1 cellular context compared by ENCODE assay signal in the genomic region with DNA sequence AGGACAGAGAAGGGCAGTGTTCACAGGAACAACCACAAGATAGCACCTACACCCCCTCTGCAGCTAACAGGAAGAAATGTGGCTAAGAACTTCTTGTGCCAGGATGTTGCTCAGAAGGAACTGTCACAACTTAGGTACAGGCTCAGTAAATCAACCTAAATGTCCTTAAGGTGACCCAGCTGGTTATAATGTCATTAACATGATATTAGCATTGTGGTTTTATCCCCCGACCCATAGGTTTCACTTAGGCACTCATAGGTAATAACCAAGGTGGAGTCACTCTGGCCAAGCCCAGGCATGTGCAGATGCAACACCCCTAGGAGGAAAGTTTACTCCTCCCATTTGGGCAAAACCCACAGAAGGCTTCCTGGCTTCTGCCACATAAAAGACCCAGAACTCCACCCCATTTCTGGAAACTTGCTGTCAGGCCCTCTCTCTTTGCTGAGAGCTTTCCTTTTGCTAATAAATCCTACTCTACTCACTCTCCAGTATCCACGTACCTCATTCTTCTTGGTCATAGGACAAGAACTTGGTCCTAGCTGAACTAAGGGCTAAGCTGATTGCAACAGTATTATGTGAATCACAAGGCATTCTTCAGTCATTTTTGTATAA.
TF ChIP-seq lines count a peak whose summit lies in the region.

No MANE protein-coding gene starts in this region.

TF ChIP-seq in GM23338, 12 proteins besides CTCF, POLR2A, EP300 and RAD21 (continued from another document):
- TF ChIP-seq, protein P1, sequence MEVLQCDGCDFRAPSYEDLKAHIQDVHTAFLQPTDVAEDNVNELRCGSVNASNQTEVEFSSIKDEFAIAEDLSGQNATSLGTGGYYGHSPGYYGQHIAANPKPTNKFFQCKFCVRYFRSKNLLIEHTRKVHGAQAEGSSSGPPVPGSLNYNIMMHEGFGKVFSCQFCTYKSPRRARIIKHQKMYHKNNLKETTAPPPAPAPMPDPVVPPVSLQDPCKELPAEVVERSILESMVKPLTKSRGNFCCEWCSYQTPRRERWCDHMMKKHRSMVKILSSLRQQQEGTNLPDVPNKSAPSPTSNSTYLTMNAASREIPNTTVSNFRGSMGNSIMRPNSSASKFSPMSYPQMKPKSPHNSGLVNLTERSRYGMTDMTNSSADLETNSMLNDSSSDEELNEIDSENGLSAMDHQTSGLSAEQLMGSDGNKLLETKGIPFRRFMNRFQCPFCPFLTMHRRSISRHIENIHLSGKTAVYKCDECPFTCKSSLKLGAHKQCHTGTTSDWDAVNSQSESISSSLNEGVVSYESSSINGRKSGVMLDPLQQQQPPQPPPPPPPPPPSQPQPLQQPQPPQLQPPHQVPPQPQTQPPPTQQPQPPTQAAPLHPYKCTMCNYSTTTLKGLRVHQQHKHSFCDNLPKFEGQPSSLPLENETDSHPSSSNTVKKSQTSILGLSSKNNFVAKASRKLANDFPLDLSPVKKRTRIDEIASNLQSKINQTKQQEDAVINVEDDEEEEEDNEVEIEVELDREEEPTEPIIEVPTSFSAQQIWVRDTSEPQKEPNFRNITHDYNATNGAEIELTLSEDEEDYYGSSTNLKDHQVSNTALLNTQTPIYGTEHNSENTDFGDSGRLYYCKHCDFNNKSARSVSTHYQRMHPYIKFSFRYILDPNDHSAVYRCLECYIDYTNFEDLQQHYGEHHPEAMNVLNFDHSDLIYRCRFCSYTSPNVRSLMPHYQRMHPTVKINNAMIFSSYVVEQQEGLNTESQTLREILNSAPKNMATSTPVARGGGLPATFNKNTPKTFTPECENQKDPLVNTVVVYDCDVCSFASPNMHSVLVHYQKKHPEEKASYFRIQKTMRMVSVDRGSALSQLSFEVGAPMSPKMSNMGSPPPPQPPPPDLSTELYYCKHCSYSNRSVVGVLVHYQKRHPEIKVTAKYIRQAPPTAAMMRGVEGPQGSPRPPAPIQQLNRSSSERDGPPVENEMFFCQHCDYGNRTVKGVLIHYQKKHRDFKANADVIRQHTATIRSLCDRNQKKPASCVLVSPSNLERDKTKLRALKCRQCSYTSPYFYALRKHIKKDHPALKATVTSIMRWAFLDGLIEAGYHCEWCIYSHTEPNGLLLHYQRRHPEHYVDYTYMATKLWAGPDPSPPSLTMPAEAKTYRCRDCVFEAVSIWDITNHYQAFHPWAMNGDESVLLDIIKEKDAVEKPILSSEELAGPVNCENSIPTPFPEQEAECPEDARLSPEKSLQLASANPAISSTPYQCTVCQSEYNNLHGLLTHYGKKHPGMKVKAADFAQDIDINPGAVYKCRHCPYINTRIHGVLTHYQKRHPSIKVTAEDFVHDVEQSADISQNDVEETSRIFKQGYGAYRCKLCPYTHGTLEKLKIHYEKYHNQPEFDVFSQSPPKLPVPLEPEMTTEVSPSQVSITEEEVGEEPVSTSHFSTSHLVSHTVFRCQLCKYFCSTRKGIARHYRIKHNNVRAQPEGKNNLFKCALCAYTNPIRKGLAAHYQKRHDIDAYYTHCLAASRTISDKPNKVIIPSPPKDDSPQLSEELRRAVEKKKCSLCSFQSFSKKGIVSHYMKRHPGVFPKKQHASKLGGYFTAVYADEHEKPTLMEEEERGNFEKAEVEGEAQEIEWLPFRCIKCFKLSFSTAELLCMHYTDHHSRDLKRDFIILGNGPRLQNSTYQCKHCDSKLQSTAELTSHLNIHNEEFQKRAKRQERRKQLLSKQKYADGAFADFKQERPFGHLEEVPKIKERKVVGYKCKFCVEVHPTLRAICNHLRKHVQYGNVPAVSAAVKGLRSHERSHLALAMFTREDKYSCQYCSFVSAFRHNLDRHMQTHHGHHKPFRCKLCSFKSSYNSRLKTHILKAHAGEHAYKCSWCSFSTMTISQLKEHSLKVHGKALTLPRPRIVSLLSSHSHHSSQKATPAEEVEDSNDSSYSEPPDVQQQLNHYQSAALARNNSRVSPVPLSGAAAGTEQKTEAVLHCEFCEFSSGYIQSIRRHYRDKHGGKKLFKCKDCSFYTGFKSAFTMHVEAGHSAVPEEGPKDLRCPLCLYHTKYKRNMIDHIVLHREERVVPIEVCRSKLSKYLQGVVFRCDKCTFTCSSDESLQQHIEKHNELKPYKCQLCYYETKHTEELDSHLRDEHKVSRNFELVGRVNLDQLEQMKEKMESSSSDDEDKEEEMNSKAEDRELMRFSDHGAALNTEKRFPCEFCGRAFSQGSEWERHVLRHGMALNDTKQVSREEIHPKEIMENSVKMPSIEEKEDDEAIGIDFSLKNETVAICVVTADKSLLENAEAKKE (CRISPR knock-in tag; IDR thresholded peaks at IDR 0.05): no peak
- TF ChIP-seq, protein P2, sequence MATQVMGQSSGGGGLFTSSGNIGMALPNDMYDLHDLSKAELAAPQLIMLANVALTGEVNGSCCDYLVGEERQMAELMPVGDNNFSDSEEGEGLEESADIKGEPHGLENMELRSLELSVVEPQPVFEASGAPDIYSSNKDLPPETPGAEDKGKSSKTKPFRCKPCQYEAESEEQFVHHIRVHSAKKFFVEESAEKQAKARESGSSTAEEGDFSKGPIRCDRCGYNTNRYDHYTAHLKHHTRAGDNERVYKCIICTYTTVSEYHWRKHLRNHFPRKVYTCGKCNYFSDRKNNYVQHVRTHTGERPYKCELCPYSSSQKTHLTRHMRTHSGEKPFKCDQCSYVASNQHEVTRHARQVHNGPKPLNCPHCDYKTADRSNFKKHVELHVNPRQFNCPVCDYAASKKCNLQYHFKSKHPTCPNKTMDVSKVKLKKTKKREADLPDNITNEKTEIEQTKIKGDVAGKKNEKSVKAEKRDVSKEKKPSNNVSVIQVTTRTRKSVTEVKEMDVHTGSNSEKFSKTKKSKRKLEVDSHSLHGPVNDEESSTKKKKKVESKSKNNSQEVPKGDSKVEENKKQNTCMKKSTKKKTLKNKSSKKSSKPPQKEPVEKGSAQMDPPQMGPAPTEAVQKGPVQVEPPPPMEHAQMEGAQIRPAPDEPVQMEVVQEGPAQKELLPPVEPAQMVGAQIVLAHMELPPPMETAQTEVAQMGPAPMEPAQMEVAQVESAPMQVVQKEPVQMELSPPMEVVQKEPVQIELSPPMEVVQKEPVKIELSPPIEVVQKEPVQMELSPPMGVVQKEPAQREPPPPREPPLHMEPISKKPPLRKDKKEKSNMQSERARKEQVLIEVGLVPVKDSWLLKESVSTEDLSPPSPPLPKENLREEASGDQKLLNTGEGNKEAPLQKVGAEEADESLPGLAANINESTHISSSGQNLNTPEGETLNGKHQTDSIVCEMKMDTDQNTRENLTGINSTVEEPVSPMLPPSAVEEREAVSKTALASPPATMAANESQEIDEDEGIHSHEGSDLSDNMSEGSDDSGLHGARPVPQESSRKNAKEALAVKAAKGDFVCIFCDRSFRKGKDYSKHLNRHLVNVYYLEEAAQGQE (IDR thresholded peaks at IDR 0.05; ENCODE audit: unreplicated experiment): no peak
- TF ChIP-seq ZNF114 (CRISPR knock-in tag; IDR thresholded peaks at IDR 0.05) (no peak), STAT1 (IDR thresholded peaks at IDR 0.05; ENCODE audit: unreplicated experiment) (no peak), EZH2 (IDR thresholded peaks at IDR 0.05; ENCODE audit: low read depth, unreplicated experiment) (no peak), EZH2phosphoT487 (IDR thresholded peaks at IDR 0.05; ENCODE audit: unreplicated experiment) (no peak), JUNB (IDR thresholded peaks at IDR 0.05; ENCODE audit: unreplicated experiment) (no peak), ZNF331 (CRISPR knock-in tag; IDR thresholded peaks at IDR 0.05; ENCODE audit: low read depth) (no peak)
